In the genomic region with DNA sequence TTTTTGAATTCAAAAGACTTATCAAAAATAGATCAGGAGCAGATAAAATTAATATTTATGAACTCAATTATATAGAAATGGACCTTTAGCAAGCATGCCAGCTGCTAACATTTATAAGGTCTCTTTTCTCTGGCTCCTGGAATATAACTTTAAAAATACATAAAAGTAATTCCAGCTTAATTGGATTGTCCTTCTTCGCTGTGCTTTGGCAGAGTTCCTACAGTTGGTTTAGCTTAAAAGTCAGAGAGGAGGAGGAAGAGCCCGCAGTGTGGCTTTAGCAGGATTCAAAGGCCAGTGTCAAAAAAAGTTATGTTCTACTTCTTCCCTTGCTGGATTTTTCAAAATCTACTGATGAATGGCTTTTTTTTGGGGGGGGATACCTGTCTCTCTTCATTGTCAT, we compare ENCODE assay signal across 26 cellular contexts.
"Had no signal": no experiment of that assay in that cellular context is flagged by ENCODE, and none has a peak within 500 bp of the region (broad histone marks: within the 10 kb centered on the region; RNA-seq: fewer than 3 reads in every experiment).

No MANE protein-coding gene starts in this region.

- H3K9me3 Mint-ChIP-seq: dendritic cell treated with granulocyte-macrophage colony-stimulating factor and Interleukin-4, amounts not matched to agents 40 ng/mL and 50 ng/mL, for 4 days; effector memory CD8-positive, alpha-beta T cell; endodermal cell had no signal

- H3K4me2 ChIP-seq: hepatocyte had no signal

- DNase-seq: colonic mucosa; cortex of kidney; dermis blood vessel endothelial cell; dorsolateral prefrontal cortex; effector CD4-positive, alpha-beta T cell; effector CD8-positive, alpha-beta T cell; effector memory CD4-positive, alpha-beta T cell; effector memory CD8-positive, alpha-beta T cell; endodermal cell; erythroblast; esophagus squamous epithelium; foreskin fibroblast; foreskin keratinocyte; foreskin melanocyte; gastrocnemius medialis; glutamatergic neuron; head of caudate nucleus; heart left ventricle; heart right ventricle; hippocampal formation had no signal

- H3K36me3 ChIP-seq: colonic mucosa, esophagus squamous epithelium, gastrocnemius medialis, gastroesophageal sphincter, heart left ventricle, heart right ventricle had no signal

- H3K9me3 ChIP-seq: colonic mucosa, esophagus squamous epithelium, gastrocnemius medialis, gastroesophageal sphincter, heart left ventricle, heart right ventricle had no signal

- H3K27me3 ChIP-seq: colonic mucosa, esophagus squamous epithelium, foreskin keratinocyte, gastrocnemius medialis had no signal

- H3K79me2 ChIP-seq: hepatocyte had no signal

- H3K4me3 ChIP-seq: colonic mucosa, coronary artery, dorsolateral prefrontal cortex, esophagus squamous epithelium, gastrocnemius medialis, gastroesophageal sphincter, heart left ventricle, heart right ventricle, hepatocyte had no signal

- H3K4me1 ChIP-seq: colonic mucosa, esophagus squamous epithelium, foreskin keratinocyte, gastrocnemius medialis, gastroesophageal sphincter, heart left ventricle, heart right ventricle had no signal

- H3K27ac Mint-ChIP-seq: dendritic cell treated with granulocyte-macrophage colony-stimulating factor and Interleukin-4, amounts not matched to agents 40 ng/mL and 50 ng/mL, for 4 days; endodermal cell had no signal

- H2AFZ ChIP-seq: hepatocyte had no signal

- H3K4me3 Mint-ChIP-seq: dendritic cell treated with granulocyte-macrophage colony-stimulating factor and Interleukin-4, amounts not matched to agents 40 ng/mL and 50 ng/mL, for 4 days; effector memory CD8-positive, alpha-beta T cell; endodermal cell had no signal

- H3K27ac ChIP-seq: colonic mucosa, coronary artery, dorsolateral prefrontal cortex, epithelial cell of prostate, esophagus squamous epithelium, foreskin keratinocyte, gastrocnemius medialis, gastroesophageal sphincter, heart left ventricle, heart right ventricle, hepatocyte had no signal

- ATAC-seq: effector memory CD8-positive, alpha-beta T cell; esophagus mucosa; foreskin keratinocyte; gastrocnemius medialis; gastroesophageal sphincter; heart left ventricle; heart right ventricle had no signal

- H3K27me3 Mint-ChIP-seq: dendritic cell treated with granulocyte-macrophage colony-stimulating factor and Interleukin-4, amounts not matched to agents 40 ng/mL and 50 ng/mL, for 4 days; effector memory CD8-positive, alpha-beta T cell had no signal
